ENCODE assay signal across 35 cellular contexts in genomic region chr19:17922138-17922537, GRCh38. TPM values are rescaled to one million over a fixed set of nuclear protein-coding genes. Genes with fewer than 3 reads are reported as not detected.
"Had no signal": no experiment of that assay in that cellular context is flagged by ENCODE, and none has a peak within 500 bp of the region (broad histone marks: within the 10 kb centered on the region; RNA-seq: fewer than 3 reads in every experiment).

No MANE protein-coding gene starts in this region.

- H3K9me3 ChIP-seq: adrenal gland, esophagus muscularis mucosa had no signal

- H3K4me3 ChIP-seq: adrenal gland, body of pancreas, esophagus muscularis mucosa, gastroesophageal sphincter, heart right ventricle had no signal

- H3K36me3 ChIP-seq: adrenal gland, esophagus muscularis mucosa, gastroesophageal sphincter, heart right ventricle had no signal

- H3K27ac ChIP-seq: adrenal gland, body of pancreas, esophagus muscularis mucosa, gastroesophageal sphincter, heart right ventricle had no signal

- DNase-seq: activated CD4-positive, alpha-beta memory T cell treated with anti-CD3 and anti-CD28 coated beads, Interleukin-2, amount 10 ng/mL, durations not matched to agents 7 days and 5 days; activated CD4-positive, alpha-beta T cell treated with anti-CD3 and anti-CD28 coated beads for 36 hours; activated CD4-positive, alpha-beta T cell treated with anti-CD3 and anti-CD28 coated beads, Interleukin-2, amount 10 ng/mL, durations not matched to agents 7 days and 5 days; activated CD4-positive, alpha-beta T cell treated with anti-CD3 and anti-CD28 coated beads, Interleukin-2, amount 50 U/mL, for 4 hours; activated CD4-positive, CD25-positive, alpha-beta regulatory T cell; activated CD4-positive, CD25-positive, alpha-beta regulatory T cell treated with anti-CD3 and anti-CD28 coated beads, Interleukin-2, amount 50 U/mL, for 72 hours; activated CD8-positive, alpha-beta memory T cell treated with anti-CD3 and anti-CD28 coated beads, Interleukin-2, amount 50 U/mL, for 48 hours; activated effector memory CD4-positive, alpha-beta T cell treated with Interleukin-2 at 50 U/mL for 16 hours; activated gamma-delta T cell treated with Interleukin-2 at 50 U/mL for 16 hours; activated naive CD4-positive, alpha-beta T cell treated with Interleukin-2 at 50 U/mL for 16 hours; activated naive CD8-positive, alpha-beta T cell treated with anti-CD3 and anti-CD28 coated beads for 36 hours; activated naive CD8-positive, alpha-beta T cell treated with anti-CD3 and anti-CD28 coated beads, Interleukin-2, amount 50 U/mL, for 24 hours; activated T-cell treated with anti-CD3 and anti-CD28 coated beads for 4 hours; activated T-cell treated with anti-CD3 and anti-CD28 coated beads, Interleukin-2, amount 50 U/mL, for 24 hours; activated T-cell treated with anti-CD3 and anti-CD28 coated beads, Interleukin-2, amount 50 U/mL, for 72 hours; adrenal gland; amygdala; aorta; body of pancreas; caudate nucleus; cortex of kidney; dermis blood vessel endothelial cell; effector CD4-positive, alpha-beta T cell; effector memory CD8-positive, alpha-beta T cell; erythroblast; foreskin melanocyte; heart right ventricle; T-helper 1 cell; T-helper 17 cell; T1000 had no signal

- ATAC-seq: activated CD4-positive, alpha-beta T cell treated with anti-CD3 and anti-CD28 coated beads for 36 hours; activated naive CD8-positive, alpha-beta T cell treated with anti-CD3 and anti-CD28 coated beads, Interleukin-2, amount 50 U/mL, for 24 hours; activated T-cell treated with anti-CD3 and anti-CD28 coated beads, Interleukin-2, amount 50 U/mL, for 72 hours; activated T-helper 17 cell treated with anti-CD3 and anti-CD28 coated beads, Interleukin-2, amount 50 U/mL, for 72 hours; body of pancreas; effector memory CD8-positive, alpha-beta T cell; gastroesophageal sphincter; heart right ventricle; T-helper 17 cell had no signal

- H3K27me3 ChIP-seq: adrenal gland, body of pancreas had no signal

- H3K4me1 ChIP-seq: adrenal gland, body of pancreas, esophagus muscularis mucosa, gastroesophageal sphincter, heart right ventricle had no signal

RNA-seq across cellular contexts. Expression of gene KCNN1, which starts 44.8 kb away (rescaled TPM):
- total RNA-seq: activated CD4-positive, alpha-beta memory T cell treated with anti-CD3 and anti-CD28 coated beads, Interleukin-2, amount 10 ng/mL, durations not matched to agents 7 days and 5 days; activated CD4-positive, alpha-beta T cell treated with anti-CD3 and anti-CD28 coated beads, Interleukin-2, amount 10 ng/mL, durations not matched to agents 7 days and 5 days; body of pancreas; chondrocyte; T-helper 17 cell had no signal
- polyA plus RNA-seq: heart right ventricle had no signal

RNA-seq across cellular contexts. Expression of gene SLC5A5, which starts 50.4 kb away (rescaled TPM):
- total RNA-seq: adrenal gland, aorta, body of pancreas, chondrocyte, dermis blood vessel endothelial cell, glomerular endothelial cell had no signal
- polyA plus RNA-seq: heart right ventricle had no signal
